Comparison of ENCODE assay signal across 11 cellular contexts in genomic region chr7:76259124-76260086, GRCh38. TPM values are rescaled to one million over a fixed set of nuclear protein-coding genes. Genes with fewer than 3 reads are reported as not detected.
DNase-seq lines count a peak whose midpoint lies in the region; ATAC-seq and TF ChIP-seq lines count a peak whose summit lies in the region.
"Had no signal": no experiment of that assay in that cellular context is flagged by ENCODE, and none has a peak within 500 bp of the region (broad histone marks: within the 10 kb centered on the region; RNA-seq: fewer than 3 reads in every experiment).

No MANE protein-coding gene starts in this region.

- H3K36me3 ChIP-seq in naive thymus-derived CD4-positive, alpha-beta T cell (ENCODE audit: control insufficient read depth in 2 of 3, insufficient read depth in 3 of 3, low read length in 3 of 3): no peaks in the 10 kb centered on the region
- H3K36me3 ChIP-seq in mammary epithelial cell (ENCODE audit: insufficient read depth, low read length): no peaks in the 10 kb centered on the region

- peaks cover 0 to 3% (median 0%) of the 10 kb centered on the region in 5 donors for H3K36me3 Mint-ChIP-seq in naive thymus-derived CD4-positive, alpha-beta T cell

- 37% methylated on average over 19 of the region's 49 CpGs for WGBS in mammary epithelial cell (ENCODE audit: low coverage, missing lambda C conversion rate)

- no peak for ATAC-seq in stimulated activated naive CD8-positive, alpha-beta T cell treated with anti-CD3 and anti-CD28 coated beads, Interleukin-15, amount 100 ng/mL, for 72 hours
- ATAC-seq in stimulated activated naive CD8-positive, alpha-beta T cell treated with anti-CD3 and anti-CD28 coated beads, Interleukin-15, Interleukin-2, amounts not matched to agents 100 U/mL and 50 U/mL, for 24 hours: no peak
- no peak for ATAC-seq in naive thymus-derived CD4-positive, alpha-beta T cell
- ATAC-seq in HG02623 (IDR thresholded peaks at IDR 0.05; ENCODE audit: unreplicated experiment) (no peak), HG03521 (IDR thresholded peaks at IDR 0.05; ENCODE audit: unreplicated experiment) (no peak)

- in situ Hi-C loops in mammary epithelial cell (cut with MboI; ENCODE audit: low sequenced_read_pairs in 2 of 2): loop anchor here in 1 of 2 donors (5.0 kb wide), 2 partner anchors 53 to 82 kb away; no protein-coding TSS in a partner anchor

- H3K4me3 ChIP-seq in naive thymus-derived CD4-positive, alpha-beta T cell (ENCODE audit: low read length): no peak overlapping the region
- no peak overlapping the region for H3K4me3 ChIP-seq in mammary epithelial cell (replicated peaks in 1 of 3; ENCODE audit: insufficient read depth in 1 of 3, low read depth in 2 of 3, low read length in 3 of 3)

- peak overlapping the region; percentile 19 to 44 for H3K4me3 Mint-ChIP-seq in stimulated activated naive CD8-positive, alpha-beta T cell treated with anti-CD3 and anti-CD28 coated beads, Interleukin-15, amount 100 ng/mL, for 72 hours
- peak overlapping the region; percentile 29 to 71 (median 51) for H3K4me3 Mint-ChIP-seq in naive thymus-derived CD4-positive, alpha-beta T cell

- no peaks in the 10 kb centered on the region for H3K27me3 ChIP-seq in naive thymus-derived CD4-positive, alpha-beta T cell (ENCODE audit: control insufficient read depth in 2 of 2, insufficient read depth in 2 of 2, low read length in 2 of 2)
- no peaks in the 10 kb centered on the region for H3K27me3 ChIP-seq in mammary epithelial cell (ENCODE audit: insufficient read depth, low read length)

- H3K9me3 Mint-ChIP-seq in stimulated activated naive CD8-positive, alpha-beta T cell treated with anti-CD3 and anti-CD28 coated beads, Interleukin-15, amount 100 ng/mL, for 72 hours: no peaks in the 10 kb centered on the region
- H3K9me3 Mint-ChIP-seq in naive thymus-derived CD4-positive, alpha-beta T cell: peaks cover 0 to 2% (median 0%) of the 10 kb centered on the region in 11 donors
- H3K9me3 Mint-ChIP-seq: activated T-helper 2 cell treated with anti-CD3 and anti-CD28 coated beads, Interferon-gamma antibody, Interleukin-2, Interleukin-4, amounts not matched to agents 10 μg/mL and 5 μg/mL and 100 μg/mL, durations not matched to agents 14 hours and 24 hours and 36 hours had no signal

- POLR2A ChIA-PET in naive thymus-derived CD4-positive, alpha-beta T cell (lab: Charles Lee): no interaction called here

- peaks cover 6% of the 10 kb centered on the region for H3K4me1 Mint-ChIP-seq in stimulated activated naive CD8-positive, alpha-beta T cell treated with anti-CD3 and anti-CD28 coated beads, Interleukin-15, amount 100 ng/mL, for 72 hours
- peaks cover 0 to 12% (median 0%) of the 10 kb centered on the region in 7 donors for H3K4me1 Mint-ChIP-seq in naive thymus-derived CD4-positive, alpha-beta T cell

- H3K27me3 Mint-ChIP-seq in stimulated activated naive CD8-positive, alpha-beta T cell treated with anti-CD3 and anti-CD28 coated beads, Interleukin-15, amount 100 ng/mL, for 72 hours: peaks cover 74% of the 10 kb centered on the region
- H3K27me3 Mint-ChIP-seq in naive thymus-derived CD4-positive, alpha-beta T cell: peaks cover 20 to 44% (median 34%) of the 10 kb centered on the region in 5 donors

- H3K9me3 ChIP-seq in naive thymus-derived CD4-positive, alpha-beta T cell (ENCODE audit: control insufficient read depth in 2 of 3, low read length in 3 of 3): no peaks in the 10 kb centered on the region
- H3K9me3 ChIP-seq in mammary epithelial cell (replicated peaks; ENCODE audit: insufficient read depth, low read length): no peaks in the 10 kb centered on the region

- dilution Hi-C loops in mammary epithelial cell (cut with HindIII; ENCODE audit: low sequenced_read_pairs): loop anchor here (5.0 kb wide), 1 partner anchor 37 kb away; no protein-coding TSS in a partner anchor

- intact Hi-C loops in naive thymus-derived CD4-positive, alpha-beta T cell (cut with micrococcal nuclease): loop anchor here (1.0 to 10.0 kb wide), 2 partner anchors 24 to 385 kb away; partner anchors contain the start of gene RHBDD2 (in 1 of the 2)
- intact Hi-C loops in mammary epithelial cell (cut with micrococcal nuclease): loop anchor here (5.0 kb wide), 1 partner anchor 37 kb away; no protein-coding TSS in a partner anchor

- no TSS peak for BruUV-seq in mammary epithelial cell (replicated peaks; lab: Mats Ljungman, UMichigan)

- no peak overlapping the region for H3K27ac ChIP-seq in naive thymus-derived CD4-positive, alpha-beta T cell (ENCODE audit: low read depth, low read length)
- H3K27ac ChIP-seq in mammary epithelial cell (ENCODE audit: insufficient read depth, low read depth, low read length): no peak overlapping the region

- CTCF ChIA-PET in naive thymus-derived CD4-positive, alpha-beta T cell (lab: Charles Lee): no interaction called here
- CTCF ChIA-PET in mammary epithelial cell (lab: Charles Lee; ENCODE audit: low non-redundant PET): no interaction called here

- no peak overlapping the region for H3K9ac ChIP-seq in mammary epithelial cell (ENCODE audit: insufficient read depth, low read length)

- no peak for DNase-seq in stimulated activated naive CD8-positive, alpha-beta T cell treated with anti-CD3 and anti-CD28 coated beads, Interleukin-15, amount 100 ng/mL, for 72 hours
- DNase-seq in stimulated activated naive CD8-positive, alpha-beta T cell treated with anti-CD3 and anti-CD28 coated beads, Interleukin-15, Interleukin-2, amounts not matched to agents 100 U/mL and 50 U/mL, for 24 hours: no peak
- DNase-seq in ecto neural progenitor cell (ENCODE audit: low spot score) (peak; percentile 79), mammary epithelial cell (no peak), kidney tubule cell (ENCODE audit: low spot score) (no peak)
- DNase-seq in naive thymus-derived CD4-positive, alpha-beta T cell: no peak
- DNase-seq: KG1, small intestine had no signal

- no peak overlapping the region for H3K4me2 ChIP-seq in mammary epithelial cell (ENCODE audit: insufficient read depth, low read depth, low read length)

- H3K4me1 ChIP-seq in naive thymus-derived CD4-positive, alpha-beta T cell (ENCODE audit: control insufficient read depth in 2 of 2, insufficient read depth in 2 of 2, low read length in 2 of 2): no peaks in the 10 kb centered on the region
- H3K4me1 ChIP-seq in mammary epithelial cell (ENCODE audit: insufficient read depth, low read length): no peaks in the 10 kb centered on the region

- no peak overlapping the region for H2AFZ ChIP-seq in mammary epithelial cell (ENCODE audit: low read depth, low read length)

- H3K27ac Mint-ChIP-seq in stimulated activated naive CD8-positive, alpha-beta T cell treated with anti-CD3 and anti-CD28 coated beads, Interleukin-15, amount 100 ng/mL, for 72 hours: no peak overlapping the region
- H3K27ac Mint-ChIP-seq in naive thymus-derived CD4-positive, alpha-beta T cell: no peak overlapping the region
- H3K27ac Mint-ChIP-seq: activated T-helper 2 cell treated with anti-CD3 and anti-CD28 coated beads, Interferon-gamma antibody, Interleukin-2, Interleukin-4, amounts not matched to agents 10 μg/mL and 5 μg/mL and 100 μg/mL, durations not matched to agents 14 hours and 24 hours and 36 hours had no signal

- H4K20me1 ChIP-seq in mammary epithelial cell (ENCODE audit: insufficient read depth, low read length): no peaks in the 10 kb centered on the region

- H3K79me2 ChIP-seq in mammary epithelial cell (ENCODE audit: insufficient read depth, low read length): no peaks in the 10 kb centered on the region

- TF ChIP-seq CTCF in mammary epithelial cell (conservative IDR thresholded peaks at IDR 0.05 in 1 of 2, IDR thresholded peaks at IDR 0.05 in 1 of 2; ENCODE audit: extremely low read depth in 1 of 2, insufficient read depth in 1 of 2, low read depth in 1 of 2, low read length in 2 of 2): no peak

RNA-seq across cellular contexts. Expression of gene HSPB1, which starts 43.1 kb away (rescaled TPM):
- total RNA-seq in naive thymus-derived CD4-positive, alpha-beta T cell: 10 to 100 TPM; 26.3 to 47.2 (median 40.5) TPM
- 10 to 100 TPM; 68.6 to 93.5 TPM for polyA plus RNA-seq in naive thymus-derived CD4-positive, alpha-beta T cell
- total RNA-seq in mammary epithelial cell: 100 to 1,000 TPM; 523 to 862 TPM
- 420 TPM for polyA plus RNA-seq in mammary epithelial cell
- 132 TPM for polyA minus RNA-seq in mammary epithelial cell

RNA-seq across cellular contexts. Expression of gene SRRM3, which starts 57.7 kb away (rescaled TPM):
- not detected for total RNA-seq in naive thymus-derived CD4-positive, alpha-beta T cell
- polyA plus RNA-seq in naive thymus-derived CD4-positive, alpha-beta T cell: not detected
- total RNA-seq in mammary epithelial cell: 1 to 10 TPM in 1 of 2 donors, under 1 TPM in 1; 0.17 to 1.3 TPM
- 0.36 TPM for polyA plus RNA-seq in mammary epithelial cell
- polyA minus RNA-seq in mammary epithelial cell: 0.98 TPM

Comparison
In these comparisons a context has a peak if more than half of its experiments do, and no peak if none do; other contexts are left out.
1. RNA of gene HSPB1, which starts 43.1 kb away (total RNA-seq): 523 to 862 TPM in mammary epithelial cell; 26.3 to 47.2 TPM in naive thymus-derived CD4-positive, alpha-beta T cell; every median in the first group is over 10 times any median in the second.